Comparison of ENCODE assay signal across 8 cellular contexts in genomic region chr1:62438163-62438562, GRCh38. TPM values are rescaled to one million over a fixed set of nuclear protein-coding genes. Genes with fewer than 3 reads are reported as not detected.
A peak's percentile ranks its signal among the peaks of the same experiment; 100 is the strongest.
DNase-seq lines count a peak whose midpoint lies in the region; ATAC-seq and TF ChIP-seq lines count a peak whose summit lies in the region.

No MANE protein-coding gene starts in this region.

- intact Hi-C loops in activated CD8-positive, alpha-beta T cell treated with anti-CD3 and anti-CD28 coated beads for 36 hours (cut with micrococcal nuclease), result no loop called here

- peaks cover 33% of the 10 kb centered on the region for H3K4me1 ChIP-seq in CD8-positive, alpha-beta memory T cell (ENCODE audit: insufficient read depth, low read length)
- H3K4me1 ChIP-seq in HUES48 (ENCODE audit: control insufficient read depth, insufficient read depth, low read length) (peaks cover 10% of the 10 kb centered on the region), suprapubic skin (peaks cover 31% of the 10 kb centered on the region)

- WGBS in suprapubic skin, result 0% methylated on average over 7 of the region's 7 CpGs

- ATAC-seq in activated CD8-positive, alpha-beta T cell treated with anti-CD3 and anti-CD28 coated beads for 36 hours, result no peak
- ATAC-seq in omental fat pad (ENCODE audit: low FRiP score) (no peak), HG03025 (IDR thresholded peaks at IDR 0.05; ENCODE audit: low FRiP score, unreplicated experiment) (no peak)

- H3K4me3 Mint-ChIP-seq in CD8-positive, alpha-beta memory T cell, result peak overlapping the region; percentile 87 to 99 (median 97)
- peak overlapping the region; percentile 92 for H3K4me3 Mint-ChIP-seq in activated CD8-positive, alpha-beta T cell treated with anti-CD3 and anti-CD28 coated beads for 36 hours

- H3K27ac ChIP-seq in CD8-positive, alpha-beta memory T cell (ENCODE audit: low read depth, low read length), result peak overlapping the region; percentile 97
- H3K27ac ChIP-seq in HUES48 (ENCODE audit: low read depth, low read length), result no peak overlapping the region
- H3K27ac ChIP-seq in suprapubic skin, result peak overlapping the region; percentile 98

- no peak for TF ChIP-seq EP300 in suprapubic skin (IDR thresholded peaks at IDR 0.05)

- no peaks in the 10 kb centered on the region for H3K9me3 ChIP-seq in CD8-positive, alpha-beta memory T cell (ENCODE audit: low read length)
- H3K9me3 ChIP-seq in HUES48 (ENCODE audit: control insufficient read depth, insufficient read depth, low read length) (no peaks in the 10 kb centered on the region), suprapubic skin (no peaks in the 10 kb centered on the region)

- H3K4me1 Mint-ChIP-seq in CD8-positive, alpha-beta memory T cell, result peaks cover 39 to 59% (median 58%) of the 10 kb centered on the region in 3 donors
- peaks cover 19% of the 10 kb centered on the region for H3K4me1 Mint-ChIP-seq in activated CD8-positive, alpha-beta T cell treated with anti-CD3 and anti-CD28 coated beads for 36 hours (ENCODE audit: low read depth)

- H3K9me3 Mint-ChIP-seq in CD8-positive, alpha-beta memory T cell, result peaks cover 0 to 5% (median 0%) of the 10 kb centered on the region in 5 donors
- H3K9me3 Mint-ChIP-seq in activated CD8-positive, alpha-beta T cell treated with anti-CD3 and anti-CD28 coated beads for 36 hours, result no peaks in the 10 kb centered on the region

- no peaks in the 10 kb centered on the region for H3K27me3 ChIP-seq in CD8-positive, alpha-beta memory T cell (ENCODE audit: insufficient read depth, low read length, poor library complexity, severe bottlenecking)
- H3K27me3 ChIP-seq in HUES48 (ENCODE audit: control insufficient read depth, insufficient read depth, low read length), result no peaks in the 10 kb centered on the region
- no peaks in the 10 kb centered on the region for H3K27me3 ChIP-seq in suprapubic skin

- CTCF ChIA-PET in CD8-positive, alpha-beta memory T cell (lab: Charles Lee), result no interaction called here
- CTCF ChIA-PET in activated CD8-positive, alpha-beta T cell treated with anti-CD3 and anti-CD28 coated beads for 36 hours (lab: Charles Lee), result no interaction called here

- TF ChIP-seq POLR2A in suprapubic skin (IDR thresholded peaks at IDR 0.05), result no peak

- H3K4me3 ChIP-seq in CD8-positive, alpha-beta memory T cell (ENCODE audit: low read length), result peak overlapping the region; percentile 88
- peak overlapping the region; percentile 98 for H3K4me3 ChIP-seq in HUES48 (ENCODE audit: low read depth, low read length)
- peak overlapping the region; percentile 97 for H3K4me3 ChIP-seq in suprapubic skin

- peaks cover 13% of the 10 kb centered on the region for H3K36me3 ChIP-seq in CD8-positive, alpha-beta memory T cell (ENCODE audit: insufficient read depth, low read length)
- H3K36me3 ChIP-seq in HUES48 (ENCODE audit: control insufficient read depth, insufficient read depth, low read length) (peaks cover 35% of the 10 kb centered on the region), suprapubic skin (peaks cover 10% of the 10 kb centered on the region)

- H3K36me3 Mint-ChIP-seq in CD8-positive, alpha-beta memory T cell, result peaks cover 0 to 42% (median 10%) of the 10 kb centered on the region in 3 donors
- H3K36me3 Mint-ChIP-seq in activated CD8-positive, alpha-beta T cell treated with anti-CD3 and anti-CD28 coated beads for 36 hours (ENCODE audit: low read depth), result peaks cover 39% of the 10 kb centered on the region

- no peak for DNase-seq in CD8-positive, alpha-beta memory T cell
- DNase-seq in activated CD8-positive, alpha-beta T cell treated with anti-CD3 and anti-CD28 coated beads for 36 hours, result no peak
- peak; percentile 16 for DNase-seq in iris pigment epithelial cell (ENCODE audit: low read depth)
- no peak for DNase-seq in suprapubic skin (ENCODE audit: low spot score in 2 of 2)
- DNase-seq in omental fat pad (ENCODE audit: low spot score), result no peak
- DNase-seq in mucosa of gallbladder (ENCODE audit: low spot score), result no peak

- TF ChIP-seq CTCF in activated CD8-positive, alpha-beta T cell treated with anti-CD3 and anti-CD28 coated beads for 36 hours (IDR thresholded peaks at IDR 0.05), result no peak
- no peak for TF ChIP-seq CTCF in suprapubic skin (IDR thresholded peaks at IDR 0.05)
- TF ChIP-seq CTCF in omental fat pad (IDR thresholded peaks at IDR 0.05), result no peak

- H3K9ac ChIP-seq in HUES48 (ENCODE audit: low read depth, low read length), result peak overlapping the region; percentile 100

- peak overlapping the region; percentile 55 to 91 (median 88) for H3K27ac Mint-ChIP-seq in CD8-positive, alpha-beta memory T cell
- H3K27ac Mint-ChIP-seq in activated CD8-positive, alpha-beta T cell treated with anti-CD3 and anti-CD28 coated beads for 36 hours, result peak overlapping the region; percentile 91

- H3K27me3 Mint-ChIP-seq in CD8-positive, alpha-beta memory T cell, result peaks cover 0 to 3% of the 10 kb centered on the region in 2 donors
- no peaks in the 10 kb centered on the region for H3K27me3 Mint-ChIP-seq in activated CD8-positive, alpha-beta T cell treated with anti-CD3 and anti-CD28 coated beads for 36 hours

- POLR2A ChIA-PET in CD8-positive, alpha-beta memory T cell (lab: Charles Lee), result no interaction called here
- POLR2A ChIA-PET in activated CD8-positive, alpha-beta T cell treated with anti-CD3 and anti-CD28 coated beads for 36 hours (lab: Charles Lee), result interaction anchor here (0.5 to 3.0 kb wide), 3 partner anchors 9 to 34 kb away, joined by 3 to 15 read pairs (median 3); no protein-coding TSS in a partner anchor

RNA-seq across cellular contexts. Expression of gene USP1, which starts 1.3 kb away (rescaled TPM):
- total RNA-seq in CD8-positive, alpha-beta memory T cell, result 100 to 1,000 TPM; 102 to 106 TPM
- polyA plus RNA-seq in CD8-positive, alpha-beta memory T cell, result 28.2 TPM
- total RNA-seq in activated CD8-positive, alpha-beta T cell treated with anti-CD3 and anti-CD28 coated beads for 36 hours, result 10 to 100 TPM; 67.3 to 68.1 TPM
- 10 to 100 TPM; 17.6 to 26.4 (median 20.7) TPM for total RNA-seq in suprapubic skin
- total RNA-seq in omental fat pad, result 10 to 100 TPM; 15.1 to 26.2 (median 16.2) TPM
- 18.6 TPM for total RNA-seq in mucosa of gallbladder
